ENCODE assay signal across 19 cellular contexts in the genomic region with DNA sequence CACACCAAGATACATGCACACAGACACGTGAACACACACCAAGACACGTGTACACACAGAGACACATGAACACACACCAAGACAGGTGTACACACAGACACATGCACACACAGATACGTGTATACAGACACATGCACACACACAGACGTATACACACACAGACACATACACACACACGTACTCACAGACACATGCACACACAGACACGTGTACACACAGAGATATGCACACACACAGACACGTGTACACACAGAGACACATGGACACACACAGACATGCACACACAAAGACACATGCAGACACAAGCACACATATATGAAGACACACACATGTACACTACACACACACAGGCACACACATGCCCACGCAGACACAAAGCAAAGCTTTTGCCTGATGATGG.
DNase-seq lines count a peak whose midpoint lies in the region; ATAC-seq and TF ChIP-seq lines count a peak whose summit lies in the region.
"Had no signal": no experiment of that assay in that cellular context is flagged by ENCODE, and none has a peak within 500 bp of the region (broad histone marks: within the 10 kb centered on the region; RNA-seq: fewer than 3 reads in every experiment).

No MANE protein-coding gene starts in this region.

- H3K9me3 ChIP-seq in HEK293 (ENCODE audit: control insufficient read depth, insufficient read depth, low read depth, low read length) (no peaks in the 10 kb centered on the region), Caco-2 (no peaks in the 10 kb centered on the region), heart right ventricle (peaks cover 0 to 26% (median 0%) of the 10 kb centered on the region in 11 donors)
- no peaks in the 10 kb centered on the region for H3K9me3 ChIP-seq in naive thymus-derived CD4-positive, alpha-beta T cell (ENCODE audit: control insufficient read depth in 2 of 3, low read length in 3 of 3)

- H3K4me1 ChIP-seq in HEK293 (ENCODE audit: control insufficient read depth, insufficient read depth, low read length) (no peaks in the 10 kb centered on the region), Caco-2 (no peaks in the 10 kb centered on the region), heart right ventricle (no peaks in the 10 kb centered on the region)
- no peaks in the 10 kb centered on the region for H3K4me1 ChIP-seq in naive thymus-derived CD4-positive, alpha-beta T cell (ENCODE audit: control insufficient read depth in 2 of 2, insufficient read depth in 2 of 2, low read length in 2 of 2)

- CTCF ChIA-PET in HEK293 (lab: Yijun Ruan, JAX): no interaction called here
- CTCF ChIA-PET in naive thymus-derived CD4-positive, alpha-beta T cell (lab: Charles Lee): interaction anchor here (0.7 kb wide), 1 partner anchor 692 kb away, joined by 3 read pairs; no protein-coding TSS in a partner anchor
- CTCF ChIA-PET in Caco-2 (lab: Charles Lee): no interaction called here

- H3K27ac ChIP-seq in HEK293 (ENCODE audit: extremely low read depth, low read depth, low read length): no peak overlapping the region
- no peak overlapping the region for H3K27ac ChIP-seq in coronary artery
- H3K27ac ChIP-seq in naive thymus-derived CD4-positive, alpha-beta T cell (ENCODE audit: low read depth, low read length): no peak overlapping the region
- no peak overlapping the region for H3K27ac ChIP-seq in heart right ventricle

- H3K4me3 ChIP-seq in HEK293 (ENCODE audit: low read depth, low read length) (no peak overlapping the region), coronary artery (no peak overlapping the region), Caco-2 (ENCODE audit: low read depth, low read length) (no peak overlapping the region), heart right ventricle (no peak overlapping the region)
- H3K4me3 ChIP-seq in naive thymus-derived CD4-positive, alpha-beta T cell (ENCODE audit: low read length): no peak overlapping the region
- H3K4me3 ChIP-seq: GM23338 had no signal

- intact Hi-C loops in naive thymus-derived CD4-positive, alpha-beta T cell (cut with micrococcal nuclease): no loop called here
- intact Hi-C loops in Caco-2 (cut with micrococcal nuclease; ENCODE audit: unreplicated experiment): no loop called here
- intact Hi-C loops in heart right ventricle (cut with DNase I): no loop called here

- 82 to 90% methylated on average over 8 of the region's 8 CpGs for WGBS in heart right ventricle, 2 donors

- peaks cover 0 to 3% (median 0%) of the 10 kb centered on the region in 11 donors for H3K9me3 Mint-ChIP-seq in naive thymus-derived CD4-positive, alpha-beta T cell
- H3K9me3 Mint-ChIP-seq in Caco-2 (ENCODE audit: unreplicated experiment): peaks cover 5% of the 10 kb centered on the region
- H3K9me3 Mint-ChIP-seq: IgD-negative memory B cell had no signal

- no peaks in the 10 kb centered on the region for H3K36me3 Mint-ChIP-seq in naive thymus-derived CD4-positive, alpha-beta T cell
- no peaks in the 10 kb centered on the region for H3K36me3 Mint-ChIP-seq in Caco-2 (ENCODE audit: insufficient read depth, unreplicated experiment)
- H3K36me3 Mint-ChIP-seq: CD14-positive monocyte; CD4-positive, alpha-beta memory T cell; IgD-negative memory B cell had no signal

- H3K36me3 ChIP-seq in HEK293 (ENCODE audit: control insufficient read depth in 2 of 2, insufficient read depth in 1 of 2, low read length in 2 of 2) (no peaks in the 10 kb centered on the region), Caco-2 (ENCODE audit: control insufficient read depth, insufficient read depth, low read length) (no peaks in the 10 kb centered on the region), heart right ventricle (no peaks in the 10 kb centered on the region)
- H3K36me3 ChIP-seq in naive thymus-derived CD4-positive, alpha-beta T cell (ENCODE audit: control insufficient read depth in 2 of 3, insufficient read depth in 3 of 3, low read length in 3 of 3): no peaks in the 10 kb centered on the region

- no peaks in the 10 kb centered on the region for H3K27me3 ChIP-seq in naive thymus-derived CD4-positive, alpha-beta T cell (ENCODE audit: control insufficient read depth in 2 of 2, insufficient read depth in 2 of 2, low read length in 2 of 2)
- no peaks in the 10 kb centered on the region for H3K27me3 ChIP-seq in Caco-2 (replicated peaks; ENCODE audit: control insufficient read depth, insufficient read depth, low read length)
- peaks cover 0 to 59% (median 40%) of the 10 kb centered on the region in 7 donors for H3K27me3 ChIP-seq in heart right ventricle

- no TSS peak for BruUV-seq in Caco-2 (replicated peaks; lab: Mats Ljungman, UMichigan)

- POLR2A ChIA-PET in HEK293 (lab: Yijun Ruan, JAX) (no interaction called here), Caco-2 (lab: Charles Lee) (no interaction called here)
- POLR2A ChIA-PET in naive thymus-derived CD4-positive, alpha-beta T cell (lab: Charles Lee): no interaction called here

- TF ChIP-seq CTCF in HEK293 (tag by site-specific recombination; IDR thresholded peaks at IDR 0.05) (no peak), coronary artery (IDR thresholded peaks at IDR 0.05) (no peak), Caco-2 (IDR thresholded peaks at IDR 0.05; ENCODE audit: insufficient read depth in 1 of 2, low read depth in 1 of 2, low read length in 1 of 2, severe bottlenecking in 1 of 2, unreplicated experiment in 1 of 2) (no peak), heart right ventricle (IDR thresholded peaks at IDR 0.05) (no peak)

- H3K27me3 Mint-ChIP-seq in naive thymus-derived CD4-positive, alpha-beta T cell: peaks cover 0 to 7% (median 0%) of the 10 kb centered on the region in 5 donors
- H3K27me3 Mint-ChIP-seq in Caco-2 (ENCODE audit: insufficient read depth, unreplicated experiment): no peaks in the 10 kb centered on the region
- H3K27me3 Mint-ChIP-seq: CD4-positive, alpha-beta memory T cell had no signal

- DNase-seq in coronary artery (ENCODE audit: low spot score): peak; percentile 16
- DNase-seq in naive thymus-derived CD4-positive, alpha-beta T cell: no peak
- DNase-seq in Caco-2: no peak
- DNase-seq in heart right ventricle: no peak
- DNase-seq in NCI-H2171 (lab: John Stamatoyannopoulos, UW): no peak
- DNase-seq: ACHN; AML-193; Calu3; CD4-positive, alpha-beta memory T cell; DMS79 treated with DMSO at 0.1 percent for 48 hours; GF-D8; H7; Karpas-422; KBM-7 had no signal

- no peak overlapping the region for H3K27ac Mint-ChIP-seq in naive thymus-derived CD4-positive, alpha-beta T cell
- H3K27ac Mint-ChIP-seq in Caco-2 (ENCODE audit: unreplicated experiment): no peak overlapping the region
- H3K27ac Mint-ChIP-seq: CD14-positive monocyte; CD4-positive, alpha-beta memory T cell; GM23338; IgD-negative memory B cell had no signal

- no peak overlapping the region for H3K4me3 Mint-ChIP-seq in naive thymus-derived CD4-positive, alpha-beta T cell
- H3K4me3 Mint-ChIP-seq in Caco-2 (ENCODE audit: unreplicated experiment): no peak overlapping the region
- H3K4me3 Mint-ChIP-seq: CD14-positive monocyte; CD4-positive, alpha-beta memory T cell; GM23338; IgD-negative memory B cell had no signal

- ATAC-seq in naive thymus-derived CD4-positive, alpha-beta T cell: peak; percentile 15
- ATAC-seq in GM21619 (IDR thresholded peaks at IDR 0.05; ENCODE audit: unreplicated experiment) (no peak), heart right ventricle (no peak)
- ATAC-seq: GM23338 had no signal

- H3K4me1 Mint-ChIP-seq in naive thymus-derived CD4-positive, alpha-beta T cell: no peaks in the 10 kb centered on the region
- no peaks in the 10 kb centered on the region for H3K4me1 Mint-ChIP-seq in Caco-2 (ENCODE audit: low read depth, unreplicated experiment)
- H3K4me1 Mint-ChIP-seq: CD14-positive monocyte; CD4-positive, alpha-beta memory T cell; IgD-negative memory B cell had no signal

TF ChIP-seq in HEK293, 187 proteins besides CTCF, POLR2A, EP300 and RAD21:
- TF ChIP-seq MYNN (tag by site-specific recombination; IDR thresholded peaks at IDR 0.05; ENCODE audit: borderline replicate concordance) (no peak), ZNF777 (tag by site-specific recombination; IDR thresholded peaks at IDR 0.05; ENCODE audit: borderline replicate concordance) (peak; percentile 20; the same call in 1 of the 2 replicates)
- TF ChIP-seq, protein P1, sequence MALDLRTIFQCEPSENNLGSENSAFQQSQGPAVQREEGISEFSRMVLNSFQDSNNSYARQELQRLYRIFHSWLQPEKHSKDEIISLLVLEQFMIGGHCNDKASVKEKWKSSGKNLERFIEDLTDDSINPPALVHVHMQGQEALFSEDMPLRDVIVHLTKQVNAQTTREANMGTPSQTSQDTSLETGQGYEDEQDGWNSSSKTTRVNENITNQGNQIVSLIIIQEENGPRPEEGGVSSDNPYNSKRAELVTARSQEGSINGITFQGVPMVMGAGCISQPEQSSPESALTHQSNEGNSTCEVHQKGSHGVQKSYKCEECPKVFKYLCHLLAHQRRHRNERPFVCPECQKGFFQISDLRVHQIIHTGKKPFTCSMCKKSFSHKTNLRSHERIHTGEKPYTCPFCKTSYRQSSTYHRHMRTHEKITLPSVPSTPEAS (tag by site-specific recombination; IDR thresholded peaks at IDR 0.05): peak; percentile 66; the same call in 1 of the 2 replicates
